ENCODE assay signal across 15 cellular contexts in genomic region chr6:75279418-75279817, GRCh38. TPM values are rescaled to one million over a fixed set of nuclear protein-coding genes. Genes with fewer than 3 reads are reported as not detected.
DNase-seq lines count a peak whose midpoint lies in the region; ATAC-seq, FAIRE-seq and TF ChIP-seq lines count a peak whose summit lies in the region.
"Had no signal": no experiment of that assay in that cellular context is flagged by ENCODE, and none has a peak within 500 bp of the region (broad histone marks: within the 10 kb centered on the region; RNA-seq: fewer than 3 reads in every experiment).

No MANE protein-coding gene starts in this region.

- H2AK5ac ChIP-seq in H9 (ENCODE audit: insufficient read length, low read length) = no peak overlapping the region

- no peak overlapping the region for H3K4ac ChIP-seq in H9 (ENCODE audit: low read depth, low read length)

- RAD21 ChIA-PET in GM12878 (lab: Charles Lee; ENCODE audit: unreplicated experiment) = interaction anchor here (1.2 to 9.2 kb wide), 3 partner anchors 10 to 214 kb away, joined by 7 to 142 read pairs (median 8); partner anchors contain the start of gene FILIP1

- H2BK5ac ChIP-seq in H9 (ENCODE audit: insufficient read length, low read length) = no peak overlapping the region

- H3K79me1 ChIP-seq in H9 (ENCODE audit: insufficient read depth, low read depth, low read length, poor library complexity, severe bottlenecking) = peaks cover 7% of the 10 kb centered on the region

- H3K14ac ChIP-seq in H9 (ENCODE audit: insufficient read depth, low read length) = no peak overlapping the region

- H3K4me3 ChIP-seq in CD4-positive, CD25-positive, alpha-beta regulatory T cell (ENCODE audit: low read depth, low read length) = peak overlapping the region; percentile 45
- peak overlapping the region; percentile 25 for H3K4me3 ChIP-seq in GM12878
- no peak overlapping the region for H3K4me3 ChIP-seq in lower lobe of right lung
- H3K4me3 ChIP-seq: neural progenitor cell, right atrium auricular region had no signal

- POLR2A ChIA-PET in GM12878 (lab: Charles Lee) = interaction anchor here (1.5 to 2.7 kb wide), 2 partner anchors 9 to 11 kb away, joined by 9 to 10 read pairs; no protein-coding TSS in a partner anchor

- H3K18ac ChIP-seq in H9 (ENCODE audit: insufficient read length, low read depth, low read length) = no peak overlapping the region

- no peak overlapping the region for H3K9ac ChIP-seq in H9 (ENCODE audit: extremely low read depth, insufficient read length, low read length)
- H3K9ac ChIP-seq in GM12878 (ENCODE audit: control insufficient read depth, insufficient read depth, low read length) = 0 out of 2 replicates have a peak overlapping the region, but pooled peaks have one; percentile 4
- H3K9ac ChIP-seq: neural progenitor cell had no signal

- no peak overlapping the region for H4K5ac ChIP-seq in H9 (ENCODE audit: insufficient read length, low read depth, low read length)

- FAIRE-seq in GM12878 (lab: Jason Lieb, UNC) = no peak

- SMC1A ChIA-PET in GM12878 (lab: Charles Lee; ENCODE audit: uncharacterized antibody, unreplicated experiment) = interaction anchor here (0.9 to 12.7 kb wide), 12 partner anchors 8 to 244 kb away, joined by 3 to 196 read pairs (median 5); partner anchors contain the start of genes COX7A2 and FILIP1

- H4K91ac ChIP-seq in H9 (ENCODE audit: insufficient read length, low read depth, low read length) = no peak overlapping the region

- CTCF ChIA-PET in GM12878 (lab: Yijun Ruan, JAX) = interaction anchor here (0.6 to 9.1 kb wide), 6 partner anchors 10 to 306 kb away, joined by 3 to 163 read pairs (median 5); no protein-coding TSS in a partner anchor

- intact Hi-C loops in GM12878 (cut with micrococcal nuclease; ENCODE audit: unreplicated experiment) = no loop called here
- intact Hi-C loops in lower lobe of right lung (cut with DNase I) = no loop called here

- no peak overlapping the region for H3K56ac ChIP-seq in H9 (ENCODE audit: insufficient read length, low read depth, low read length)

- in situ Hi-C loops in GM12878 (cut with MboI) = no loop called here

- no CpG with 5 or more reads among the region's 2 CpGs for WGBS in H9 (ENCODE audit: extremely low coverage, insufficient read length, low lambda C conversion rate)
- WGBS in GM12878 (ENCODE audit: insufficient coverage, insufficient replicate concordance, low lambda C conversion rate, missing lambda C conversion rate) = 71% methylated on average over 2 of the region's 2 CpGs

- ATAC-seq in CD4-positive, CD25-positive, alpha-beta regulatory T cell (ENCODE audit: low read depth in 2 of 2) = no peak
- ATAC-seq in GM12878 = peak; percentile 1; the same call in 1 of the 3 replicates
- ATAC-seq in lower lobe of right lung = no peak
- ATAC-seq: foreskin keratinocyte had no signal

- no peak overlapping the region for H3T11ph ChIP-seq in H9 (ENCODE audit: low read length)

- H2BK12ac ChIP-seq in H9 (ENCODE audit: insufficient read length, low read depth, low read length) = no peak overlapping the region

- H3K27ac ChIP-seq in CD4-positive, CD25-positive, alpha-beta regulatory T cell (ENCODE audit: insufficient read depth, low read length, poor library complexity, severe bottlenecking) = no peak overlapping the region
- peak overlapping the region; percentile 49 for H3K27ac ChIP-seq in H9 (ENCODE audit: insufficient read length, low read depth, low read length)
- peak overlapping the region; percentile 13; the same call in 1 of the 2 replicates for H3K27ac ChIP-seq in GM12878 (ENCODE audit: control insufficient read depth, insufficient read depth)
- peak overlapping the region; percentile 4 for H3K27ac ChIP-seq in lower lobe of right lung
- H3K27ac ChIP-seq: foreskin keratinocyte, neural progenitor cell, right atrium auricular region, VCaP had no signal

- no peak for TF ChIP-seq EP300 in GM12878 (IDR thresholded peaks at IDR 0.05; ENCODE audit: borderline replicate concordance in 1 of 2, control insufficient read depth in 1 of 2, low read depth in 2 of 2, low read length in 2 of 2)

- H3K36me3 Mint-ChIP-seq in CD4-positive, CD25-positive, alpha-beta regulatory T cell = peaks cover 12% of the 10 kb centered on the region
- H3K36me3 Mint-ChIP-seq in H9 (ENCODE audit: insufficient read depth in 1 of 3, low read depth in 3 of 3) = peaks cover 5 to 23% (median 13%) of the 10 kb centered on the region in 3 experiments; a peak in 5 of 7 replicates

- H3K9me3 Mint-ChIP-seq in CD4-positive, CD25-positive, alpha-beta regulatory T cell = no peaks in the 10 kb centered on the region
- no peaks in the 10 kb centered on the region for H3K9me3 Mint-ChIP-seq in H9
- H3K9me3 Mint-ChIP-seq: neural progenitor cell had no signal

- no peak overlapping the region for H2BK20ac ChIP-seq in H9 (ENCODE audit: low read depth, low read length, poor library complexity, severe bottlenecking)

- H3K9me3 ChIP-seq in CD4-positive, CD25-positive, alpha-beta regulatory T cell (ENCODE audit: control insufficient read depth in 2 of 2, low read length in 2 of 2) = no peaks in the 10 kb centered on the region
- no peaks in the 10 kb centered on the region for H3K9me3 ChIP-seq in H9 (ENCODE audit: control insufficient read depth, low read depth, low read length)
- peaks cover 5% of the 10 kb centered on the region; the same call in 2 of the 3 replicates for H3K9me3 ChIP-seq in GM12878 (replicated peaks; ENCODE audit: control insufficient read depth, insufficient read depth, low read length)
- H3K9me3 ChIP-seq in lower lobe of right lung = no peaks in the 10 kb centered on the region
- H3K9me3 ChIP-seq: right atrium auricular region had no signal

- no peak overlapping the region for H2BK15ac ChIP-seq in H9 (ENCODE audit: low read depth, low read length)

- peak overlapping the region in 1 of 4 donors; percentile 31 for H3K4me3 Mint-ChIP-seq in CD4-positive, CD25-positive, alpha-beta regulatory T cell
- no peak overlapping the region for H3K4me3 Mint-ChIP-seq in H9
- H3K4me3 Mint-ChIP-seq: neural progenitor cell had no signal

- H2BK120ac ChIP-seq in H9 (ENCODE audit: low read depth, low read length, poor library complexity, severe bottlenecking) = no peak overlapping the region

- DNase-seq in CD4-positive, CD25-positive, alpha-beta regulatory T cell = no peak
- DNase-seq in H9 (no peak), GM12878 (ENCODE audit: low read depth, low spot score) (no peak), lower lobe of right lung (no peak), DMS153 (lab: John Stamatoyannopoulos, UW) (no peak), iPS-NIHi11 (ENCODE audit: low spot score) (no peak), occipital lobe (lab: John Stamatoyannopoulos, UW) (no peak)
- no peak for DNase-seq in NK-92 treated with Interleukin-12 subunit alpha and Interleukin-12 subunit beta, amount 100 ng/mL, for 24 hours (lab: John Stamatoyannopoulos, UW)
- DNase-seq: foreskin keratinocyte, NCI-H1436, NCI-H446 treated with DMSO at 0.1 percent for 48 hours, substantia nigra had no signal

- no peak overlapping the region for H3K23ac ChIP-seq in H9 (ENCODE audit: insufficient read length, low read depth, low read length)

- no peaks in the 10 kb centered on the region for H3K27me3 ChIP-seq in CD4-positive, CD25-positive, alpha-beta regulatory T cell (ENCODE audit: control insufficient read depth, insufficient read depth, low read length)
- H3K27me3 ChIP-seq in H9 (ENCODE audit: insufficient read depth, low read length) (no peaks in the 10 kb centered on the region), GM12878 (replicated peaks in 1 of 2; ENCODE audit: control insufficient read depth in 2 of 2, insufficient read depth in 2 of 2, low read length in 1 of 2) (no peaks in the 10 kb centered on the region), lower lobe of right lung (ENCODE audit: low read depth) (no peaks in the 10 kb centered on the region)
- H3K27me3 ChIP-seq: foreskin keratinocyte, neural progenitor cell, right atrium auricular region had no signal

- H4K20me1 ChIP-seq in H9 (ENCODE audit: control insufficient read depth, insufficient read depth, insufficient read length) = no peaks in the 10 kb centered on the region
- H4K20me1 ChIP-seq in GM12878 (ENCODE audit: control insufficient read depth, insufficient read depth) = no peaks in the 10 kb centered on the region

- no TSS peak for BruUV-seq in GM12878 (replicated peaks; lab: Mats Ljungman, UMichigan)

- H3K36me3 ChIP-seq in CD4-positive, CD25-positive, alpha-beta regulatory T cell (ENCODE audit: control insufficient read depth, insufficient read depth, low read length) = peaks cover 4% of the 10 kb centered on the region
- H3K36me3 ChIP-seq in GM12878 (ENCODE audit: control insufficient read depth in 2 of 2, insufficient read depth in 2 of 2, low read length in 1 of 2) (peaks cover 0 to 2% of the 10 kb centered on the region in 2 experiments; a peak in 1 of 4 replicates), lower lobe of right lung (no peaks in the 10 kb centered on the region)
- H3K36me3 ChIP-seq: neural progenitor cell, right atrium auricular region had no signal

- H3K79me2 ChIP-seq in H9 (ENCODE audit: insufficient read depth, low read length) = peaks cover 41% of the 10 kb centered on the region; the same call in 1 of the 2 replicates
- H3K79me2 ChIP-seq in GM12878 (ENCODE audit: control insufficient read depth, insufficient read depth, low read length) = peaks cover 98% of the 10 kb centered on the region

- peaks cover 36 to 70% (median 48%) of the 10 kb centered on the region in 4 donors for H3K4me1 Mint-ChIP-seq in CD4-positive, CD25-positive, alpha-beta regulatory T cell
- peaks cover 58% of the 10 kb centered on the region in 2 experiments for H3K4me1 Mint-ChIP-seq in H9

- H3K4me2 ChIP-seq in H9 (ENCODE audit: insufficient read depth, insufficient read length, low read length) (no peak overlapping the region), GM12878 (ENCODE audit: control insufficient read depth, insufficient read depth) (peak overlapping the region; percentile 11; the same call in 1 of the 2 replicates)

- no peaks in the 10 kb centered on the region for H3K23me2 ChIP-seq in H9 (ENCODE audit: insufficient read length, low read depth, low read length, poor library complexity, severe bottlenecking)

- peaks cover 43% of the 10 kb centered on the region for H3K4me1 ChIP-seq in CD4-positive, CD25-positive, alpha-beta regulatory T cell (ENCODE audit: control insufficient read depth, insufficient read depth, low read length, poor library complexity, severe bottlenecking)
- H3K4me1 ChIP-seq in H9 (ENCODE audit: insufficient read depth, low read length) (peaks cover 19% of the 10 kb centered on the region; the same call in 1 of the 2 replicates), GM12878 (ENCODE audit: control insufficient read depth, insufficient read depth, low read length) (no peaks in the 10 kb centered on the region), lower lobe of right lung (peaks cover 61% of the 10 kb centered on the region)

- TF ChIP-seq CTCF in H9 (conservative IDR thresholded peaks at IDR 0.05) (no peak), GM12878 (IDR thresholded peaks at IDR 0.05 in 2 of 3, conservative IDR thresholded peaks at IDR 0.05 in 1 of 3; ENCODE audit: control insufficient read depth in 2 of 3, extremely low read depth in 1 of 3, insufficient read depth in 1 of 3, low read depth in 3 of 3, low read length in 3 of 3) (no peak), lower lobe of right lung (IDR thresholded peaks at IDR 0.05) (no peak)

- peak overlapping the region in 1 of 3 donors; percentile 20 for H3K27ac Mint-ChIP-seq in CD4-positive, CD25-positive, alpha-beta regulatory T cell
- H3K27ac Mint-ChIP-seq in H9 = peak overlapping the region; percentile 70 to 90 (median 78); a peak in 4 of 7 replicates
- H3K27ac Mint-ChIP-seq: neural progenitor cell had no signal

- no peaks in the 10 kb centered on the region for H3K27me3 Mint-ChIP-seq in CD4-positive, CD25-positive, alpha-beta regulatory T cell
- no peaks in the 10 kb centered on the region for H3K27me3 Mint-ChIP-seq in H9 (ENCODE audit: low read depth)

- no peak for TF ChIP-seq RAD21 in GM12878 (IDR thresholded peaks at IDR 0.05; ENCODE audit: insufficient read depth, low read depth, low read length)

- H2AFZ ChIP-seq in H9 (ENCODE audit: low read length) (no peak overlapping the region), GM12878 (ENCODE audit: control insufficient read depth, low read depth, low read length) (no peak overlapping the region)
- H2AFZ ChIP-seq: neural progenitor cell had no signal

- TF ChIP-seq POLR2A in GM12878 (IDR thresholded peaks at IDR 0.05; ENCODE audit: low read depth, low read length) = no peak

- no peak overlapping the region for H4K8ac ChIP-seq in H9 (replicated peaks; ENCODE audit: insufficient read length, low read depth, low read length)

RNA-seq across cellular contexts. Expression of gene TMEM30A, which starts 5.2 kb away (rescaled TPM):
- 32.5 TPM for total RNA-seq in CD4-positive, CD25-positive, alpha-beta regulatory T cell
- polyA plus RNA-seq in CD4-positive, CD25-positive, alpha-beta regulatory T cell = 10 to 100 TPM; 34.4 to 45.5 (median 41.5) TPM
- total RNA-seq in H9 (2021) (63.0 and 65.2 TPM in 2 replicates), GM12878 (2014; rRNA removed) (39.0 and 48.1 TPM in 2 replicates), GM12878 (2014; rRNA removed; fragmentation: Illumina TruSeq; extraction: Trizol) (47.6 and 48.1 TPM in 2 replicates), GM12878 (2021) (58.0 and 62.8 TPM in 2 replicates), lower lobe of right lung (178 TPM), occipital lobe (166 TPM)
- 169 and 195 TPM in 2 replicates for total RNA-seq in GM12878 (2013; cell fraction: nucleolus; rRNA removed)
- polyA plus RNA-seq in GM12878 (2011; ENCODE audit: low read depth) = 23.3 TPM
- polyA plus RNA-seq in GM12878 (2011; rRNA removed) (43.9 and 69.5 TPM in 2 replicates), GM12878 (2014; fragmentation: Illumina TruSeq; extraction: Trizol) (42.6 and 55.6 TPM in 2 replicates), GM12878 (2014; fragmentation: Nextera tagmentation; extraction: Ambion mirVana) (10 to 100 TPM; 11.9 to 23.1 TPM), GM12878 (2014; rRNA removed) (24.3 and 28.3 TPM in 2 replicates), GM12878 (2016; fragmentation: Nextera tagmentation; extraction: Ambion mirVana) (10 to 100 TPM; 54.4 to 61.6 TPM)
- polyA plus RNA-seq in GM12878 (2011; cell fraction: cytosol; rRNA removed) = 12.7 and 18.6 TPM in 2 replicates
- 22.6 and 29.9 TPM in 2 replicates for polyA plus RNA-seq in GM12878 (2011; cell fraction: nucleus; rRNA removed)
- polyA plus RNA-seq in GM12878 (2012) = 43.0 and 53.2 TPM in 2 replicates
- polyA minus RNA-seq in GM12878 (2011; rRNA and poly(A)+ RNA removed) = 24.1 and 62.2 TPM in 2 replicates
- 12.4 and 20.5 TPM in 2 replicates for polyA minus RNA-seq in GM12878 (2011; cell fraction: cytosol; rRNA and poly(A)+ RNA removed)
- polyA minus RNA-seq in GM12878 (2011; cell fraction: nucleus; rRNA and poly(A)+ RNA removed) = 16.3 and 21.0 TPM in 2 replicates

RNA-seq across cellular contexts. Expression of gene COX7A2, which starts 35.8 kb away (rescaled TPM):
- 216 TPM for total RNA-seq in CD4-positive, CD25-positive, alpha-beta regulatory T cell
- 1,000 to 10,000 TPM in 2 of 4 donors, 100 to 1,000 TPM in 2; 978 to 1,158 (median 1,005) TPM for polyA plus RNA-seq in CD4-positive, CD25-positive, alpha-beta regulatory T cell
- 508 and 516 TPM in 2 replicates for total RNA-seq in H9 (2021)
- total RNA-seq in GM12878 (2013; cell fraction: nucleolus; rRNA removed) = 16.2 and 17.4 TPM in 2 replicates
- total RNA-seq in GM12878 (2014; rRNA removed) = 199 and 239 TPM in 2 replicates
- 417 and 432 TPM in 2 replicates for total RNA-seq in GM12878 (2014; rRNA removed; fragmentation: Illumina TruSeq; extraction: Trizol)
- total RNA-seq in GM12878 (2021) = 384 and 403 TPM in 2 replicates
- polyA plus RNA-seq in GM12878 (2011; ENCODE audit: low read depth) = 436 TPM
- 552 and 633 TPM in 2 replicates for polyA plus RNA-seq in GM12878 (2011; rRNA removed)
- polyA plus RNA-seq in GM12878 (2011; cell fraction: cytosol; rRNA removed) = 192 and 230 TPM in 2 replicates
- polyA plus RNA-seq in GM12878 (2011; cell fraction: nucleus; rRNA removed) = 111 and 240 TPM in 2 replicates
- polyA plus RNA-seq in GM12878 (2012) = 254 and 400 TPM in 2 replicates
- 520 and 635 TPM in 2 replicates for polyA plus RNA-seq in GM12878 (2014; fragmentation: Illumina TruSeq; extraction: Trizol)
- polyA plus RNA-seq in GM12878 (2014; fragmentation: Nextera tagmentation; extraction: Ambion mirVana) = 1,000 to 10,000 TPM; 1,615 to 1,834 TPM
- 238 and 276 TPM in 2 replicates for polyA plus RNA-seq in GM12878 (2014; rRNA removed)
- polyA plus RNA-seq in GM12878 (2016; fragmentation: Nextera tagmentation; extraction: Ambion mirVana) = 1,000 to 10,000 TPM in 1 of 2 experiments, 100 to 1,000 TPM in 1; 984 to 1,077 TPM
- 38.3 and 42.0 TPM in 2 replicates for polyA minus RNA-seq in GM12878 (2011; rRNA and poly(A)+ RNA removed)
- polyA minus RNA-seq in GM12878 (2011; cell fraction: cytosol; rRNA and poly(A)+ RNA removed) = 19.9 and 26.2 TPM in 2 replicates
- 15.3 and 17.0 TPM in 2 replicates for polyA minus RNA-seq in GM12878 (2011; cell fraction: nucleus; rRNA and poly(A)+ RNA removed)
- total RNA-seq in lower lobe of right lung = 267 TPM
- 129 TPM for total RNA-seq in occipital lobe
